17 cellular contexts compared by ENCODE assay signal in the genomic region with DNA sequence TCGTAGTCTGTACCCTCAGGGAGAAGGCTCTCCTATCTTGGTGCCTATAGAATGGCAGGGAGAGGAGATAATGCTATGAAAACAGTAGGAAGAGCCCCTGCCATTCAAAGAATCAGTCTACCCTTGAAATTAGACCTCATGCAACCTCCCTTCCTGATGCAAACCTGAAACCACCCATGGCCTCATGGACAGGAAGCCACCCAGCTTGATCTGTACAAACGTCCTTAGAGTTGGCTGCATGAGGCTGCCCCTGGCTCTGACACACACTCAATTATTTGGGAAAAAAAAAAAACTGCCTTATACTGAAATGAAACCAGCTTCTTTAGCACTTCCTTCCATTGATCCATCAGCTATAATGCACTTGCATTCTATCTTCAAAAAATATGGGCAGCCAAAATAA.
DNase-seq lines count a peak whose midpoint lies in the region; ATAC-seq, FAIRE-seq and TF ChIP-seq lines count a peak whose summit lies in the region.
"Had no signal": no experiment of that assay in that cellular context is flagged by ENCODE, and none has a peak within 500 bp of the region (broad histone marks: within the 10 kb centered on the region; RNA-seq: fewer than 3 reads in every experiment).

No MANE protein-coding gene starts in this region.

- POLR2A ChIA-PET in GM12878 (lab: Charles Lee) = interaction anchor here (0.6 kb wide), 1 partner anchor 62 kb away, joined by 5 read pairs; no protein-coding TSS in a partner anchor

- SMC1A ChIA-PET in GM12878 (lab: Charles Lee; ENCODE audit: uncharacterized antibody, unreplicated experiment) = interaction anchor here (0.6 to 1.4 kb wide), 5 partner anchors 10 to 163 kb away, joined by 3 to 4 read pairs (median 3); no protein-coding TSS in a partner anchor

- no peak for TF ChIP-seq EP300 in GM12878 (IDR thresholded peaks at IDR 0.05; ENCODE audit: borderline replicate concordance in 1 of 2, control insufficient read depth in 1 of 2, low read depth in 2 of 2, low read length in 2 of 2)

- no TSS peak for BruUV-seq in GM12878 (replicated peaks; lab: Mats Ljungman, UMichigan)

- H3K4me3 Mint-ChIP-seq in activated CD4-positive, alpha-beta T cell treated with anti-CD3 and anti-CD28 coated beads, Interleukin-2, amount 10 ng/mL, durations not matched to agents 24 days and 14 days = peak overlapping the region; percentile 20
- H3K4me3 Mint-ChIP-seq: CD4-positive, CD25-positive, alpha-beta regulatory T cell had no signal

- RAD21 ChIA-PET in GM12878 (lab: Charles Lee; ENCODE audit: unreplicated experiment) = no interaction called here

- DNase-seq in activated CD4-positive, alpha-beta T cell treated with anti-CD3 and anti-CD28 coated beads, Interleukin-2, amount 10 ng/mL, durations not matched to agents 24 days and 14 days = peak; percentile 68
- no peak for DNase-seq in activated CD4-positive, alpha-beta T cell treated with anti-CD3 and anti-CD28 coated beads for 4 hours
- DNase-seq in NCI-H69 (lab: John Stamatoyannopoulos, UW) = peak; percentile 7
- no peak for DNase-seq in GM12878 (ENCODE audit: low read depth, low spot score)
- DNase-seq in NCI-H345 (lab: John Stamatoyannopoulos, UW) = no peak
- no peak for DNase-seq in NCI-H187 treated with DMSO at 0.1 percent for 48 hours (lab: John Stamatoyannopoulos, UW)
- DNase-seq: activated CD4-positive, alpha-beta T cell treated with anti-CD3 and anti-CD28 coated beads for 1 hour; left ventricle myocardium inferior; stimulated activated CD4-positive, alpha-beta T cell treated with anti-CD3 and anti-CD28 coated beads, Interleukin-4, amount 100 ng/mL, for 24 hours; transverse colon had no signal

- H2AFZ ChIP-seq in GM12878 (ENCODE audit: control insufficient read depth, low read depth, low read length) = no peak overlapping the region; the same call in 1 of the 2 replicates

- H3K9me3 ChIP-seq in GM12878 (replicated peaks; ENCODE audit: control insufficient read depth, insufficient read depth, low read length) = no peaks in the 10 kb centered on the region
- H3K9me3 ChIP-seq: left ventricle myocardium inferior, transverse colon had no signal

- no peaks in the 10 kb centered on the region for H4K20me1 ChIP-seq in GM12878 (ENCODE audit: control insufficient read depth, insufficient read depth)

- in situ Hi-C loops in GM12878 (cut with MboI) = no loop called here

- no peaks in the 10 kb centered on the region for H3K36me3 ChIP-seq in GM12878 (ENCODE audit: control insufficient read depth in 2 of 2, insufficient read depth in 2 of 2, low read length in 1 of 2)
- H3K36me3 ChIP-seq: left ventricle myocardium inferior, transverse colon had no signal

- H3K79me2 ChIP-seq in GM12878 (ENCODE audit: control insufficient read depth, insufficient read depth, low read length) = no peaks in the 10 kb centered on the region

- CTCF ChIA-PET in GM12878 (lab: Yijun Ruan, JAX) = interaction anchor here (1.0 to 2.0 kb wide), 2 partner anchors 168 to 372 kb away, joined by 3 to 4 read pairs; no protein-coding TSS in a partner anchor

- H3K27ac Mint-ChIP-seq in activated CD4-positive, alpha-beta T cell treated with anti-CD3 and anti-CD28 coated beads, Interleukin-2, amount 10 ng/mL, durations not matched to agents 24 days and 14 days = peak overlapping the region; percentile 85

- no peak for TF ChIP-seq RAD21 in GM12878 (IDR thresholded peaks at IDR 0.05; ENCODE audit: insufficient read depth, low read depth, low read length)

- ATAC-seq in GM21576 (IDR thresholded peaks at IDR 0.05; ENCODE audit: unreplicated experiment) = peak; percentile 62
- peak; percentile 64 for ATAC-seq in GM12878
- no peak for ATAC-seq in esophagus mucosa
- ATAC-seq: K562 had no signal

- H3K36me3 Mint-ChIP-seq in activated CD4-positive, alpha-beta T cell treated with anti-CD3 and anti-CD28 coated beads, Interleukin-2, amount 10 ng/mL, durations not matched to agents 24 days and 14 days (ENCODE audit: low read depth) = peaks cover 2% of the 10 kb centered on the region
- H3K36me3 Mint-ChIP-seq: CD4-positive, CD25-positive, alpha-beta regulatory T cell had no signal

- H3K4me1 Mint-ChIP-seq in activated CD4-positive, alpha-beta T cell treated with anti-CD3 and anti-CD28 coated beads, Interleukin-2, amount 10 ng/mL, durations not matched to agents 24 days and 14 days = peaks cover 50% of the 10 kb centered on the region

- FAIRE-seq in GM12878 (lab: Jason Lieb, UNC) = no peak
- FAIRE-seq: astrocyte, frontal cortex, K562 had no signal

- peaks cover 10% of the 10 kb centered on the region for H3K9me3 Mint-ChIP-seq in activated CD4-positive, alpha-beta T cell treated with anti-CD3 and anti-CD28 coated beads, Interleukin-2, amount 10 ng/mL, durations not matched to agents 24 days and 14 days

- no peak overlapping the region for H3K4me2 ChIP-seq in GM12878 (ENCODE audit: control insufficient read depth, insufficient read depth)

- no peak overlapping the region for H3K4me3 ChIP-seq in GM12878
- H3K4me3 ChIP-seq: K562, left ventricle myocardium inferior, transverse colon had no signal

- WGBS in GM12878 (ENCODE audit: insufficient coverage, insufficient replicate concordance, low lambda C conversion rate, missing lambda C conversion rate) = 50% methylated on average over 2 of the region's 2 CpGs

- H3K4me1 ChIP-seq in GM12878 (ENCODE audit: control insufficient read depth, insufficient read depth, low read length) = peaks cover 14% of the 10 kb centered on the region
- H3K4me1 ChIP-seq: left ventricle myocardium inferior had no signal

- no peak for TF ChIP-seq POLR2A in GM12878 (IDR thresholded peaks at IDR 0.05; ENCODE audit: low read depth, low read length)

- intact Hi-C loops in activated CD4-positive, alpha-beta T cell treated with anti-CD3 and anti-CD28 coated beads, Interleukin-2, amount 10 ng/mL, durations not matched to agents 24 days and 14 days (cut with micrococcal nuclease) = no loop called here
- intact Hi-C loops in GM12878 (cut with micrococcal nuclease; ENCODE audit: unreplicated experiment) = no loop called here

- H3K27me3 ChIP-seq in GM12878 (replicated peaks in 1 of 2; ENCODE audit: control insufficient read depth in 2 of 2, insufficient read depth in 2 of 2, low read length in 1 of 2) = no peaks in the 10 kb centered on the region
- H3K27me3 ChIP-seq: transverse colon had no signal

- no peaks in the 10 kb centered on the region for H3K27me3 Mint-ChIP-seq in activated CD4-positive, alpha-beta T cell treated with anti-CD3 and anti-CD28 coated beads, Interleukin-2, amount 10 ng/mL, durations not matched to agents 24 days and 14 days
- H3K27me3 Mint-ChIP-seq: CD4-positive, CD25-positive, alpha-beta regulatory T cell had no signal

- TF ChIP-seq CTCF in GM12878 (IDR thresholded peaks at IDR 0.05 in 2 of 3, conservative IDR thresholded peaks at IDR 0.05 in 1 of 3; ENCODE audit: control insufficient read depth in 2 of 3, extremely low read depth in 1 of 3, insufficient read depth in 1 of 3, low read depth in 3 of 3, low read length in 3 of 3) = no peak

- H3K27ac ChIP-seq in GM12878 (ENCODE audit: control insufficient read depth, insufficient read depth) = no peak overlapping the region
- H3K27ac ChIP-seq: HL-60, left ventricle myocardium inferior, transverse colon had no signal

- H3K9ac ChIP-seq in GM12878 (ENCODE audit: control insufficient read depth, insufficient read depth, low read length) = no peak overlapping the region

TF ChIP-seq in GM12878, 131 proteins besides CTCF, POLR2A, EP300 and RAD21:
- TF ChIP-seq RUNX3 (IDR thresholded peaks at IDR 0.05; ENCODE audit: low read length) = no peak
- no peak for TF ChIP-seq POU2F2 (IDR thresholded peaks at IDR 0.05; ENCODE audit: borderline replicate concordance, low read depth, low read length)
- no peak for TF ChIP-seq NFIC (IDR thresholded peaks at IDR 0.05; ENCODE audit: low read depth, low read length)
- no peak for TF ChIP-seq CHD1 (IDR thresholded peaks at IDR 0.05; ENCODE audit: low read depth, low read length)
- TF ChIP-seq RFX5 (IDR thresholded peaks at IDR 0.05; ENCODE audit: low read depth, low read length) = no peak
- TF ChIP-seq CHD2 (IDR thresholded peaks at IDR 0.05; ENCODE audit: borderline replicate concordance, low read depth, low read length) = no peak
- no peak for TF ChIP-seq ZNF384 (IDR thresholded peaks at IDR 0.05; ENCODE audit: borderline replicate concordance, low read depth, low read length)
- TF ChIP-seq POLR2AphosphoS5 (IDR thresholded peaks at IDR 0.05; ENCODE audit: low read length) = no peak
- TF ChIP-seq, protein P1, sequence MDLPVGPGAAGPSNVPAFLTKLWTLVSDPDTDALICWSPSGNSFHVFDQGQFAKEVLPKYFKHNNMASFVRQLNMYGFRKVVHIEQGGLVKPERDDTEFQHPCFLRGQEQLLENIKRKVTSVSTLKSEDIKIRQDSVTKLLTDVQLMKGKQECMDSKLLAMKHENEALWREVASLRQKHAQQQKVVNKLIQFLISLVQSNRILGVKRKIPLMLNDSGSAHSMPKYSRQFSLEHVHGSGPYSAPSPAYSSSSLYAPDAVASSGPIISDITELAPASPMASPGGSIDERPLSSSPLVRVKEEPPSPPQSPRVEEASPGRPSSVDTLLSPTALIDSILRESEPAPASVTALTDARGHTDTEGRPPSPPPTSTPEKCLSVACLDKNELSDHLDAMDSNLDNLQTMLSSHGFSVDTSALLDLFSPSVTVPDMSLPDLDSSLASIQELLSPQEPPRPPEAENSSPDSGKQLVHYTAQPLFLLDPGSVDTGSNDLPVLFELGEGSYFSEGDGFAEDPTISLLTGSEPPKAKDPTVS (IDR thresholded peaks at IDR 0.05; ENCODE audit: low read depth, low read length) = no peak
- no peak for TF ChIP-seq BCL11A (IDR thresholded peaks at IDR 0.05; ENCODE audit: low read depth, low read length)
- TF ChIP-seq, protein P2, sequence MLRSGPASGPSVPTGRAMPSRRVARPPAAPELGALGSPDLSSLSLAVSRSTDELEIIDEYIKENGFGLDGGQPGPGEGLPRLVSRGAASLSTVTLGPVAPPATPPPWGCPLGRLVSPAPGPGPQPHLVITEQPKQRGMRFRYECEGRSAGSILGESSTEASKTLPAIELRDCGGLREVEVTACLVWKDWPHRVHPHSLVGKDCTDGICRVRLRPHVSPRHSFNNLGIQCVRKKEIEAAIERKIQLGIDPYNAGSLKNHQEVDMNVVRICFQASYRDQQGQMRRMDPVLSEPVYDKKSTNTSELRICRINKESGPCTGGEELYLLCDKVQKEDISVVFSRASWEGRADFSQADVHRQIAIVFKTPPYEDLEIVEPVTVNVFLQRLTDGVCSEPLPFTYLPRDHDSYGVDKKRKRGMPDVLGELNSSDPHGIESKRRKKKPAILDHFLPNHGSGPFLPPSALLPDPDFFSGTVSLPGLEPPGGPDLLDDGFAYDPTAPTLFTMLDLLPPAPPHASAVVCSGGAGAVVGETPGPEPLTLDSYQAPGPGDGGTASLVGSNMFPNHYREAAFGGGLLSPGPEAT (IDR thresholded peaks at IDR 0.05; ENCODE audit: low read depth) = no peak
- TF ChIP-seq TARDBP (IDR thresholded peaks at IDR 0.05; ENCODE audit: borderline replicate concordance) = no peak
- TF ChIP-seq BACH1 (IDR thresholded peaks at IDR 0.05; ENCODE audit: borderline replicate concordance) = no peak
- TF ChIP-seq SMC3 (IDR thresholded peaks at IDR 0.05; ENCODE audit: borderline replicate concordance, low read length) = no peak

Comparison
In these comparisons a context has a peak if more than half of its experiments do, and no peak if none do; other contexts are left out.
1. DNase-seq: peak in activated CD4-positive, alpha-beta T cell treated with anti-CD3 and anti-CD28 coated beads, Interleukin-2, amount 10 ng/mL, durations not matched to agents 24 days and 14 days (single experiment) and NCI-H69 (single experiment); none in activated CD4-positive, alpha-beta T cell treated with anti-CD3 and anti-CD28 coated beads for 4 hours (0 of 2), GM12878 (single experiment), NCI-H345 (single experiment) and NCI-H187 treated with DMSO at 0.1 percent for 48 hours (single experiment).